ENCODE assay signal across 8 cellular contexts in the genomic region with DNA sequence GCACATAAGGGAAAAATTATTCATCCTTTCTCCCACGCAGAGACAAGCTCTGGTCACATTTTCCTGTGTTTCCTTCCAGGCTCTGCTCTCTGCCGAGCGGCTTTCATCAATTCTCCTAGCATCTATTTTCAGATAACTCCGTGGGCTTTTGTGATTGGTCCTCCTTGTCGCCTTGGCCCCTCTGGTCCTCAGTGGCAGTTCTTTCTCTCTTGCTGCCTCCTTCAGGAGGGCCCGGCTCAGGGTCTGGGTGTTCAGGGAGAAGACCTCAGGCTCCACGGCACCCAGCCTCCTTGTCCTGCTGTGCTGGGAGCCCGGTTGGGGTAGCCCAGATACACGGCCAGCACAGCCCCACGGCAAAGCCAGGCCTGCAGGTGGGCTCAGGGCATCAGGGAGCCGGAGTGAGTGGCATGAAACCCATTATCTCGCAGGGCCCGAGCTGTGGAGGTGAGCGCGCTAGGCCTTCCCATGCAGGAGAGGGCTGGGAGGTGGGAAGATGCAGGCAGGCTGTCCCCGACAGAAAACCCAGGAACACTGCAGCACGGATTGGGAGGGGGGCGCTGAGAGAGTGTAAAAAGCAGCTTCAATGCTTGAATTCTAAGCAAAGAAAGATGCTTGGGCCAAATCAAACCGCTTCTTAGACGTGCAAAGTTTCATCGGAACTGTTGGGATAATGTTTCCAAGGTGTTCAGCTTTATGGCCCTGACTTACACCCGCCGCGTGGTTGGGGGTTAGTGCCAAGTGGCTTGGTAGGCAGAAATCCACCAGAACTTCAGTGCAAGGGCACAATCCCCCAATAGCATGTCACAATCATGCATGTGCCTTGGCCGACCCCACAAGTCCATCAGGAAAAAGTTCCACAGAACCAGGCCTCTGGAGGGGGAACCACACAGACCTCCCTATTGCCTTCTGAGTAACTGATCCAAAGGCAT.
DNase-seq lines count a peak whose midpoint lies in the region; ATAC-seq and TF ChIP-seq lines count a peak whose summit lies in the region.

No MANE protein-coding gene starts in this region.

- H3K27me3 Mint-ChIP-seq in activated CD4-positive, alpha-beta memory T cell treated with anti-CD3 and anti-CD28 coated beads, Interleukin-2, amount 10 ng/mL, durations not matched to agents 7 days and 5 days: peaks cover 2% of the 10 kb centered on the region

- peak overlapping the region; percentile 52 to 97 (median 54) for H3K9ac ChIP-seq in skeletal muscle tissue (ENCODE audit: low read depth in 1 of 3, low read length in 3 of 3)

- no peaks in the 10 kb centered on the region for H3K9me3 ChIP-seq in skeletal muscle tissue (ENCODE audit: control insufficient read depth in 3 of 3, low read length in 3 of 3)

- no peak for DNase-seq in HFF-Myc (ENCODE audit: extremely low read depth, low read depth)
- no peak for DNase-seq in activated CD4-positive, alpha-beta memory T cell treated with anti-CD3 and anti-CD28 coated beads, Interleukin-2, amount 10 ng/mL, durations not matched to agents 7 days and 5 days
- peak in 33 of 42 donors; percentile 1 to 73 (median 34) for DNase-seq in head of caudate nucleus
- DNase-seq in medulla oblongata (ENCODE audit: extremely low spot score): no peak
- DNase-seq in T-helper 9 cell: no peak
- no peak for DNase-seq in iPS-NIHi11 (ENCODE audit: low spot score)

- intact Hi-C loops in head of caudate nucleus (cut with DNase I): no loop called here

- POLR2A ChIA-PET in activated CD4-positive, alpha-beta memory T cell treated with anti-CD3 and anti-CD28 coated beads, Interleukin-2, amount 10 ng/mL, durations not matched to agents 7 days and 5 days (lab: Charles Lee): interaction anchor here (1.0 to 3.0 kb wide), 4 partner anchors 11 to 92 kb away, joined by 3 to 26 read pairs (median 7); partner anchors contain the start of gene PPARA

- no peak for TF ChIP-seq CTCF in HFF-Myc (IDR thresholded peaks at IDR 0.05; ENCODE audit: low read depth, low read length, missing control alignments)

- no peaks in the 10 kb centered on the region for H3K9me3 Mint-ChIP-seq in activated CD4-positive, alpha-beta memory T cell treated with anti-CD3 and anti-CD28 coated beads, Interleukin-2, amount 10 ng/mL, durations not matched to agents 7 days and 5 days

- peak overlapping the region; percentile 58 for H3K4me3 ChIP-seq in HFF-Myc (replicated peaks; ENCODE audit: low read depth, low read length)
- H3K4me3 ChIP-seq in skeletal muscle tissue (ENCODE audit: low read length in 3 of 3): peak overlapping the region; percentile 56 to 64 (median 57)

- ATAC-seq in HG03469 (IDR thresholded peaks at IDR 0.05; ENCODE audit: unreplicated experiment): no peak

- peaks cover 38% of the 10 kb centered on the region for H3K4me1 Mint-ChIP-seq in activated CD4-positive, alpha-beta memory T cell treated with anti-CD3 and anti-CD28 coated beads, Interleukin-2, amount 10 ng/mL, durations not matched to agents 7 days and 5 days

- CTCF ChIA-PET in activated CD4-positive, alpha-beta memory T cell treated with anti-CD3 and anti-CD28 coated beads, Interleukin-2, amount 10 ng/mL, durations not matched to agents 7 days and 5 days (lab: Charles Lee): interaction anchor here (0.9 to 1.9 kb wide), 2 partner anchors 22 to 52 kb away, joined by 4 to 5 read pairs; no protein-coding TSS in a partner anchor

- H3K36me3 Mint-ChIP-seq in activated CD4-positive, alpha-beta memory T cell treated with anti-CD3 and anti-CD28 coated beads, Interleukin-2, amount 10 ng/mL, durations not matched to agents 7 days and 5 days (ENCODE audit: low read depth): peaks cover 6% of the 10 kb centered on the region

- peak overlapping the region; percentile 84 for H3K27ac ChIP-seq in skeletal muscle tissue (ENCODE audit: low read depth, low read length)

- no peaks in the 10 kb centered on the region for H3K36me3 ChIP-seq in skeletal muscle tissue (ENCODE audit: control insufficient read depth in 3 of 3, insufficient read depth in 3 of 3, low read length in 3 of 3)

- no peaks in the 10 kb centered on the region for H3K27me3 ChIP-seq in skeletal muscle tissue (ENCODE audit: control insufficient read depth in 3 of 3, insufficient read depth in 3 of 3, low read length in 3 of 3)

- H3K4me1 ChIP-seq in skeletal muscle tissue (ENCODE audit: control insufficient read depth in 3 of 3, insufficient read depth in 3 of 3, low read length in 3 of 3): peaks cover 69 to 80% (median 70%) of the 10 kb centered on the region in 3 donors

- H3K27ac Mint-ChIP-seq in activated CD4-positive, alpha-beta memory T cell treated with anti-CD3 and anti-CD28 coated beads, Interleukin-2, amount 10 ng/mL, durations not matched to agents 7 days and 5 days: peak overlapping the region; percentile 77

- peak overlapping the region; percentile 27 for H3K4me3 Mint-ChIP-seq in activated CD4-positive, alpha-beta memory T cell treated with anti-CD3 and anti-CD28 coated beads, Interleukin-2, amount 10 ng/mL, durations not matched to agents 7 days and 5 days

Comparison
In these comparisons a context has a peak if more than half of its experiments do, and no peak if none do; other contexts are left out.
1. DNase-seq: peak in head of caudate nucleus (33 of 42); none in HFF-Myc (single experiment), activated CD4-positive, alpha-beta memory T cell treated with anti-CD3 and anti-CD28 coated beads, Interleukin-2, amount 10 ng/mL, durations not matched to agents 7 days and 5 days (single experiment), medulla oblongata (single experiment), T-helper 9 cell (single experiment) and iPS-NIHi11 (single experiment).